ENCODE assay signal across 19 cellular contexts in genomic region chr13:113333076-113333475, GRCh38. TPM values are rescaled to one million over a fixed set of nuclear protein-coding genes. Genes with fewer than 3 reads are reported as not detected.
DNase-seq lines count a peak whose midpoint lies in the region; ATAC-seq, FAIRE-seq and TF ChIP-seq lines count a peak whose summit lies in the region.
"Had no signal": no experiment of that assay in that cellular context is flagged by ENCODE, and none has a peak within 500 bp of the region (broad histone marks: within the 10 kb centered on the region; RNA-seq: fewer than 3 reads in every experiment).

No MANE protein-coding gene starts in this region.

- no peak overlapping the region for H2BK12ac ChIP-seq in H9 (ENCODE audit: insufficient read length, low read depth, low read length)

- H3K27ac ChIP-seq in GM23338 (ENCODE audit: low read depth) (peak overlapping the region; percentile 55; the same call in 1 of the 2 replicates), H9 (ENCODE audit: insufficient read length, low read depth, low read length) (no peak overlapping the region), HepG2 (ENCODE audit: extremely low read length, insufficient read depth, low read length) (no peak overlapping the region), aorta (ENCODE audit: low read depth in 1 of 2, low read length in 2 of 2) (no peak overlapping the region)
- H3K27ac ChIP-seq: GM23248 had no signal

- no peak overlapping the region for H2AFZ ChIP-seq in GM23338
- H2AFZ ChIP-seq in H9 (ENCODE audit: low read length) = no peak overlapping the region
- no peak overlapping the region for H2AFZ ChIP-seq in HepG2 (ENCODE audit: low read length)
- H2AFZ ChIP-seq: GM23248 had no signal

- no peak for DNase-seq in GM23338 (ENCODE audit: low spot score)
- no peak for DNase-seq in H9
- no peak for DNase-seq in HepG2 (ENCODE audit: low spot score)
- peak; percentile 35 to 68 for DNase-seq in aorta
- DNase-seq in NCI-H2171 (lab: John Stamatoyannopoulos, UW) = no peak
- DNase-seq: C1 segment of cervical spinal cord; Calu3; CD4-positive, alpha-beta memory T cell; COR-L47; DMS53; DMS79 treated with DMSO at 0.1 percent for 48 hours; GF-D8; GM23248; HFFc6 had no signal

- H3K79me2 ChIP-seq in GM23338 (replicated peaks; ENCODE audit: insufficient read depth) (no peaks in the 10 kb centered on the region), H9 (ENCODE audit: insufficient read depth, low read length) (no peaks in the 10 kb centered on the region), HepG2 (ENCODE audit: insufficient read depth, low read length) (no peaks in the 10 kb centered on the region)

- H4K20me1 ChIP-seq in GM23338 (replicated peaks; ENCODE audit: insufficient read depth) (no peaks in the 10 kb centered on the region; the same call in 1 of the 2 replicates), H9 (ENCODE audit: control insufficient read depth, insufficient read depth, insufficient read length) (no peaks in the 10 kb centered on the region), HepG2 (ENCODE audit: insufficient read depth, low read length) (no peaks in the 10 kb centered on the region)

- H3K36me3 Mint-ChIP-seq in GM23338 (ENCODE audit: low read depth) (peaks cover 42% of the 10 kb centered on the region), H9 (ENCODE audit: insufficient read depth in 1 of 3, low read depth in 3 of 3) (peaks cover 26 to 49% (median 42%) of the 10 kb centered on the region in 3 experiments; a peak in 6 of 7 replicates)
- H3K36me3 Mint-ChIP-seq: CD4-positive, alpha-beta memory T cell had no signal

- H3K4me3 Mint-ChIP-seq in GM23338 = no peak overlapping the region
- H3K4me3 Mint-ChIP-seq in H9 = no peak overlapping the region
- H3K4me3 Mint-ChIP-seq: CD4-positive, alpha-beta memory T cell; HFFc6 had no signal

- no peaks in the 10 kb centered on the region for H3K9me3 Mint-ChIP-seq in GM23338
- H3K9me3 Mint-ChIP-seq in H9 = no peaks in the 10 kb centered on the region
- H3K9me3 Mint-ChIP-seq: CD4-positive, alpha-beta memory T cell had no signal

- intact Hi-C loops in HepG2 (cut with micrococcal nuclease; ENCODE audit: unreplicated experiment) = no loop called here
- intact Hi-C loops in aorta (cut with DNase I) = no loop called here

- H2BK120ac ChIP-seq in H9 (ENCODE audit: low read depth, low read length, poor library complexity, severe bottlenecking) = no peak overlapping the region

- H3K56ac ChIP-seq in H9 (ENCODE audit: insufficient read length, low read depth, low read length) = no peak overlapping the region

- no peak for TF ChIP-seq POLR2A in HepG2 (IDR thresholded peaks at IDR 0.05; ENCODE audit: insufficient read depth in 1 of 2, low read depth in 2 of 2, low read length in 2 of 2)

- no peak for TF ChIP-seq EP300 in HepG2 (IDR thresholded peaks at IDR 0.05; ENCODE audit: low read depth in 2 of 2, low read length in 2 of 2)
- TF ChIP-seq EP300 in HepG2 (CRISPR knock-in tag; IDR thresholded peaks at IDR 0.05; ENCODE audit: borderline replicate concordance) = no peak

- no peak overlapping the region for H2AK5ac ChIP-seq in H9 (ENCODE audit: insufficient read length, low read length)

- CTCF ChIA-PET in HepG2 (lab: Yijun Ruan, JAX; ENCODE audit: low intra/inter-chr PET ratio, low total read pairs) = no interaction called here

- 0 out of 2 replicates have a peak, but pooled peaks cover 5% of the 10 kb centered on the region for H3F3A ChIP-seq in GM23338 (replicated peaks; ENCODE audit: low read depth)

- H3K27ac Mint-ChIP-seq in GM23338 = no peak overlapping the region
- peak overlapping the region in 2 of 3 experiments; percentile 36 to 92; a peak in 2 of 7 replicates for H3K27ac Mint-ChIP-seq in H9
- H3K27ac Mint-ChIP-seq: HFFc6 had no signal

- no peaks in the 10 kb centered on the region for H3K9me2 ChIP-seq in GM23338 (ENCODE audit: insufficient read depth)

- TF ChIP-seq CTCF in GM23338 (conservative IDR thresholded peaks at IDR 0.05; ENCODE audit: low read depth in 2 of 2) (no peak), H9 (conservative IDR thresholded peaks at IDR 0.05) (no peak), HepG2 (CRISPR knock-in tag; IDR thresholded peaks at IDR 0.05) (no peak)

- H3K27me3 Mint-ChIP-seq in GM23338 (ENCODE audit: insufficient read depth, low read depth, poor library complexity) (peaks cover 5% of the 10 kb centered on the region), H9 (ENCODE audit: low read depth) (no peaks in the 10 kb centered on the region)

- WGBS in H9 (ENCODE audit: extremely low coverage, insufficient read length, low lambda C conversion rate) = no CpG with 5 or more reads among the region's 14 CpGs
- WGBS in HepG2 (ENCODE audit: low lambda C conversion rate) = 95% methylated on average over 14 of the region's 14 CpGs
- 93 to 95% methylated on average over 14 of the region's 14 CpGs for WGBS in aorta, 2 donors

- POLR2A ChIA-PET in HepG2 (lab: Yijun Ruan, JAX) = no interaction called here

- no peaks in the 10 kb centered on the region for H3K9me3 ChIP-seq in H9 (ENCODE audit: control insufficient read depth, low read depth, low read length)
- no peaks in the 10 kb centered on the region for H3K9me3 ChIP-seq in HepG2 (ENCODE audit: low read length)
- H3K9me3 ChIP-seq in aorta (ENCODE audit: control insufficient read depth, low read length) = no peaks in the 10 kb centered on the region
- H3K9me3 ChIP-seq: HAP-1 had no signal

- no peak overlapping the region for H4K8ac ChIP-seq in H9 (replicated peaks; ENCODE audit: insufficient read length, low read depth, low read length)

- in situ Hi-C loops in HepG2 (cut with HindIII; ENCODE audit: extremely low pct_ligation_motif_present, low pct_unique_long_range_greater_than_20kb) = no loop called here

- H2BK15ac ChIP-seq in H9 (ENCODE audit: low read depth, low read length) = no peak overlapping the region

- H2BK20ac ChIP-seq in H9 (ENCODE audit: low read depth, low read length, poor library complexity, severe bottlenecking) = no peak overlapping the region

- no peak overlapping the region for H3K14ac ChIP-seq in H9 (ENCODE audit: insufficient read depth, low read length)

- H3K27me3 ChIP-seq in GM23338 (ENCODE audit: insufficient read depth) = no peaks in the 10 kb centered on the region
- no peaks in the 10 kb centered on the region for H3K27me3 ChIP-seq in H9 (ENCODE audit: insufficient read depth, low read length)
- no peaks in the 10 kb centered on the region for H3K27me3 ChIP-seq in HepG2 (ENCODE audit: control insufficient read depth in 1 of 2, insufficient read depth in 2 of 2, low read length in 2 of 2)
- H3K27me3 ChIP-seq in aorta (ENCODE audit: control insufficient read depth in 1 of 2, insufficient read depth in 2 of 2, low read length in 1 of 2) = no peaks in the 10 kb centered on the region

- no peaks in the 10 kb centered on the region for H3K23me2 ChIP-seq in H9 (ENCODE audit: insufficient read length, low read depth, low read length, poor library complexity, severe bottlenecking)

- no peak overlapping the region for H3K4ac ChIP-seq in H9 (ENCODE audit: low read depth, low read length)

- H3K9ac ChIP-seq in H9 (ENCODE audit: extremely low read depth, insufficient read length, low read length) = no peak overlapping the region
- no peak overlapping the region for H3K9ac ChIP-seq in HepG2 (ENCODE audit: insufficient read depth, low read depth, low read length)
- H3K9ac ChIP-seq: GM23248 had no signal

- no peak overlapping the region for H4K91ac ChIP-seq in H9 (ENCODE audit: insufficient read length, low read depth, low read length)

- ATAC-seq in GM23338 (no peak), HepG2 (no peak), aorta (ENCODE audit: low FRiP score) (no peak)
- ATAC-seq in activated CD4-positive, CD25-positive, alpha-beta regulatory T cell treated with anti-CD3 and anti-CD28 coated beads, Interleukin-2, amount 50 U/mL, for 24 hours = no peak

- H3K79me1 ChIP-seq in H9 (ENCODE audit: insufficient read depth, low read depth, low read length, poor library complexity, severe bottlenecking) = no peaks in the 10 kb centered on the region

- FAIRE-seq in HepG2 (lab: Jason Lieb, UNC) = no peak
- FAIRE-seq: GM12891, GM18507 had no signal

- H3K36me3 ChIP-seq in GM23338 (ENCODE audit: insufficient read depth) (no peaks in the 10 kb centered on the region), HepG2 (replicated peaks in 1 of 2; ENCODE audit: control insufficient read depth in 1 of 2, insufficient read depth in 2 of 2, low read length in 2 of 2) (peaks cover 3 to 19% of the 10 kb centered on the region in 2 experiments; a peak in 4 of 5 replicates), aorta (ENCODE audit: control insufficient read depth in 1 of 2, insufficient read depth in 2 of 2, low read length in 1 of 2) (no peaks in the 10 kb centered on the region)
- H3K36me3 ChIP-seq: HAP-1 had no signal

- H3K18ac ChIP-seq in H9 (ENCODE audit: insufficient read length, low read depth, low read length) = no peak overlapping the region

- no peak overlapping the region for H3K23ac ChIP-seq in H9 (ENCODE audit: insufficient read length, low read depth, low read length)

- H3T11ph ChIP-seq in H9 (ENCODE audit: low read length) = no peak overlapping the region

- no peak overlapping the region for H2BK5ac ChIP-seq in H9 (ENCODE audit: insufficient read length, low read length)

- H3K4me1 Mint-ChIP-seq in GM23338 (peaks cover 6% of the 10 kb centered on the region), H9 (peaks cover 2 to 6% of the 10 kb centered on the region in 2 experiments; a peak in 3 of 4 replicates)

- H3K4me2 ChIP-seq in GM23338 = no peak overlapping the region
- H3K4me2 ChIP-seq in H9 (ENCODE audit: insufficient read depth, insufficient read length, low read length) = no peak overlapping the region
- no peak overlapping the region for H3K4me2 ChIP-seq in HepG2 (ENCODE audit: low read depth, low read length)

- no peak overlapping the region for H4K5ac ChIP-seq in H9 (ENCODE audit: insufficient read length, low read depth, low read length)

- BruUV-seq in HepG2 (replicated peaks; lab: Mats Ljungman, UMichigan) = no TSS peak

- H3K4me1 ChIP-seq in GM23338 (ENCODE audit: insufficient read depth) (no peaks in the 10 kb centered on the region), H9 (ENCODE audit: insufficient read depth, low read length) (no peaks in the 10 kb centered on the region; the same call in 1 of the 2 replicates), HepG2 (ENCODE audit: insufficient read depth, low read length) (no peaks in the 10 kb centered on the region), aorta (ENCODE audit: control insufficient read depth in 1 of 2, insufficient read depth in 2 of 2, low read length in 2 of 2) (no peaks in the 10 kb centered on the region)
- H3K4me1 ChIP-seq: HAP-1 had no signal

- no peak overlapping the region for H3K4me3 ChIP-seq in GM23338
- no peak overlapping the region for H3K4me3 ChIP-seq in HepG2 (replicated peaks in 1 of 3; ENCODE audit: insufficient read depth in 1 of 3, low read depth in 2 of 3, low read length in 3 of 3)
- no peak overlapping the region for H3K4me3 ChIP-seq in aorta (ENCODE audit: low read length in 2 of 2)
- H3K4me3 ChIP-seq: GM23248, HAP-1 had no signal

- TF ChIP-seq RAD21 in HepG2 (CRISPR knock-in tag; IDR thresholded peaks at IDR 0.05) = no peak

RNA-seq across cellular contexts. Expression of gene GRTP1, which starts 30.9 kb away (rescaled TPM):
- 33.9 and 56.2 TPM in 2 replicates for total RNA-seq in GM23338 (2014; rRNA removed; shearing (Covaris generic))
- polyA plus RNA-seq in GM23338 (2016; fragmentation: Nextera tagmentation; extraction: Ambion mirVana) (55.7 and 61.8 TPM in 2 replicates), HepG2 (2011; rRNA removed) (40.5 and 40.6 TPM in 2 replicates), aorta (1 to 10 TPM; 3.2 to 9.3 TPM)
- total RNA-seq in H9 (2021) (54.8 and 55.0 TPM in 2 replicates), HepG2 (2016; rRNA removed; fragmentation: Illumina TruSeq; extraction: Trizol) (30.3 and 30.8 TPM in 2 replicates), aorta (1 to 10 TPM; 2.4 to 4.2 TPM)
- 17.7 and 18.0 TPM in 2 replicates for total RNA-seq in HepG2 (2016; cell fraction: cytosol; rRNA removed; fragmentation: Illumina TruSeq; extraction: Trizol; ENCODE audit: low read depth)
- 26.5 and 33.7 TPM in 2 replicates for total RNA-seq in HepG2 (2016; cell fraction: insoluble cytoplasmic fraction; rRNA removed; fragmentation: Illumina TruSeq; extraction: Trizol)
- total RNA-seq in HepG2 (2016; cell fraction: membrane; rRNA removed; fragmentation: Illumina TruSeq; extraction: Trizol) = 27.8 and 29.0 TPM in 2 replicates
- 23.1 and 27.9 TPM in 2 replicates for total RNA-seq in HepG2 (2016; cell fraction: nucleus; rRNA removed; fragmentation: Illumina TruSeq; extraction: Trizol)
- polyA plus RNA-seq in HepG2 (2011; cell fraction: cytosol; rRNA removed) = 37.5 and 37.6 TPM in 2 replicates
- polyA plus RNA-seq in HepG2 (2011; cell fraction: nucleus; rRNA removed) = 59.1 and 60.0 TPM in 2 replicates
- 34.3 and 37.7 TPM in 2 replicates for polyA plus RNA-seq in HepG2 (2012)
- 20.4 and 24.5 TPM in 2 replicates for polyA plus RNA-seq in HepG2 (2016; cell fraction: cytosol; fragmentation: Illumina TruSeq; extraction: Trizol; ENCODE audit: low read depth)
- polyA plus RNA-seq in HepG2 (2016; cell fraction: insoluble cytoplasmic fraction; fragmentation: Illumina TruSeq; extraction: Trizol; ENCODE audit: low read depth) = 35.9 and 37.1 TPM in 2 replicates
- 24.9 and 27.8 TPM in 2 replicates for polyA plus RNA-seq in HepG2 (2016; cell fraction: membrane; fragmentation: Illumina TruSeq; extraction: Trizol; ENCODE audit: low read depth)
- polyA plus RNA-seq in HepG2 (2016; cell fraction: nucleus; fragmentation: Illumina TruSeq; extraction: Trizol; ENCODE audit: insufficient read depth, low read depth) = 54.4 and 56.0 TPM in 2 replicates
- 6.8 and 20.0 TPM in 2 replicates for polyA minus RNA-seq in HepG2 (2011; rRNA and poly(A)+ RNA removed; ENCODE audit: low replicate concordance)
- 21.8 and 23.7 TPM in 2 replicates for polyA minus RNA-seq in HepG2 (2011; cell fraction: cytosol; rRNA and poly(A)+ RNA removed)
- polyA minus RNA-seq in HepG2 (2011; cell fraction: nucleus; rRNA and poly(A)+ RNA removed) = 23.2 and 26.8 TPM in 2 replicates
- total RNA-seq: A172, GM23248 had no signal

RNA-seq across cellular contexts. Expression of gene LAMP1, which starts 36.0 kb away (rescaled TPM):
- total RNA-seq in GM23338 (2014; rRNA removed; shearing (Covaris generic)) = 97.8 and 107 TPM in 2 replicates
- polyA plus RNA-seq in GM23338 (2016; fragmentation: Nextera tagmentation; extraction: Ambion mirVana) (34.5 and 36.5 TPM in 2 replicates), HepG2 (2011; rRNA removed) (103 TPM in 2 replicates), aorta (100 to 1,000 TPM in 1 of 2 donors, 10 to 100 TPM in 1; 97.4 to 150 TPM)
- total RNA-seq in H9 (2021) (131 and 139 TPM in 2 replicates), HepG2 (2016; rRNA removed; fragmentation: Illumina TruSeq; extraction: Trizol) (33.2 and 112 TPM in 2 replicates), aorta (100 to 1,000 TPM; 185 to 210 TPM)
- total RNA-seq in HepG2 (2016; cell fraction: cytosol; rRNA removed; fragmentation: Illumina TruSeq; extraction: Trizol; ENCODE audit: low read depth) = 10.9 and 12.4 TPM in 2 replicates
- 28.0 and 117 TPM in 2 replicates for total RNA-seq in HepG2 (2016; cell fraction: insoluble cytoplasmic fraction; rRNA removed; fragmentation: Illumina TruSeq; extraction: Trizol)
- 16.4 and 16.7 TPM in 2 replicates for total RNA-seq in HepG2 (2016; cell fraction: membrane; rRNA removed; fragmentation: Illumina TruSeq; extraction: Trizol)
- 71.7 and 83.9 TPM in 2 replicates for total RNA-seq in HepG2 (2016; cell fraction: nucleus; rRNA removed; fragmentation: Illumina TruSeq; extraction: Trizol)
- 54.8 and 61.5 TPM in 2 replicates for polyA plus RNA-seq in HepG2 (2011; cell fraction: cytosol; rRNA removed)
- polyA plus RNA-seq in HepG2 (2011; cell fraction: nucleus; rRNA removed) = 64.5 and 68.1 TPM in 2 replicates
- 94.8 and 95.4 TPM in 2 replicates for polyA plus RNA-seq in HepG2 (2012)
- 8.2 and 8.9 TPM in 2 replicates for polyA plus RNA-seq in HepG2 (2016; cell fraction: cytosol; fragmentation: Illumina TruSeq; extraction: Trizol; ENCODE audit: low read depth)
- 42.2 and 53.5 TPM in 2 replicates for polyA plus RNA-seq in HepG2 (2016; cell fraction: insoluble cytoplasmic fraction; fragmentation: Illumina TruSeq; extraction: Trizol; ENCODE audit: low read depth)
- polyA plus RNA-seq in HepG2 (2016; cell fraction: membrane; fragmentation: Illumina TruSeq; extraction: Trizol; ENCODE audit: low read depth) = 14.6 and 17.0 TPM in 2 replicates
- 165 and 182 TPM in 2 replicates for polyA plus RNA-seq in HepG2 (2016; cell fraction: nucleus; fragmentation: Illumina TruSeq; extraction: Trizol; ENCODE audit: insufficient read depth, low read depth)
- polyA minus RNA-seq in HepG2 (2011; rRNA and poly(A)+ RNA removed; ENCODE audit: low replicate concordance) = 78.2 and 92.0 TPM in 2 replicates
- polyA minus RNA-seq in HepG2 (2011; cell fraction: cytosol; rRNA and poly(A)+ RNA removed) = 54.9 and 61.7 TPM in 2 replicates
- polyA minus RNA-seq in HepG2 (2011; cell fraction: nucleus; rRNA and poly(A)+ RNA removed) = 25.2 and 25.9 TPM in 2 replicates

Comparison
In these comparisons a context has a peak if more than half of its experiments do, and no peak if none do; other contexts are left out.
1. DNase-seq: peak in aorta (2 of 2); none in GM23338 (single experiment), H9 (single experiment), HepG2 (single experiment) and NCI-H2171 (single experiment).